Comparison of ENCODE assay signal across 9 cellular contexts in genomic region chr14:68593806-68594536, GRCh38.
A peak's percentile ranks its signal among the peaks of the same experiment; 100 is the strongest.
DNase-seq lines count a peak whose midpoint lies in the region; ATAC-seq and TF ChIP-seq lines count a peak whose summit lies in the region.
"Had no signal": no experiment of that assay in that cellular context is flagged by ENCODE, and none has a peak within 500 bp of the region (broad histone marks: within the 10 kb centered on the region; RNA-seq: fewer than 3 reads in every experiment).

No MANE protein-coding gene starts in this region.

- in situ Hi-C loops in HAP-1 (cut with MboI; ENCODE audit: low sequenced_read_pairs), result no loop called here

- no peaks in the 10 kb centered on the region for H3K9me2 ChIP-seq in OCI-LY7 (ENCODE audit: insufficient read depth, low read length)

- no peaks in the 10 kb centered on the region; the same call in 1 of the 2 replicates for H3K4me1 ChIP-seq in HAP-1
- peaks cover 13% of the 10 kb centered on the region for H3K4me1 ChIP-seq in OCI-LY7 (ENCODE audit: insufficient read depth, low read length, poor library complexity, severe bottlenecking)
- peaks cover 15% of the 10 kb centered on the region for H3K4me1 ChIP-seq in endodermal cell (ENCODE audit: control insufficient read depth, insufficient read depth, low read length)
- peaks cover 44% of the 10 kb centered on the region for H3K4me1 ChIP-seq in smooth muscle cell (ENCODE audit: low read depth)

- no peak overlapping the region for H3K27ac ChIP-seq in OCI-LY7 (ENCODE audit: low read depth, low read length, poor library complexity, severe bottlenecking)
- H3K27ac ChIP-seq in endodermal cell (ENCODE audit: low read depth, low read length), result peak overlapping the region; percentile 10
- peak overlapping the region; percentile 77 for H3K27ac ChIP-seq in smooth muscle cell (ENCODE audit: low read depth)

- BruUV-seq in OCI-LY7 (replicated peaks; lab: Mats Ljungman, UMichigan), result no TSS peak

- no peaks in the 10 kb centered on the region for H4K20me1 ChIP-seq in OCI-LY7 (ENCODE audit: insufficient read depth, low read length)
- H4K20me1 ChIP-seq in smooth muscle cell (ENCODE audit: low read depth), result no peaks in the 10 kb centered on the region

- no peaks in the 10 kb centered on the region for H3K9me3 ChIP-seq in HAP-1
- no peaks in the 10 kb centered on the region for H3K9me3 ChIP-seq in OCI-LY7 (ENCODE audit: low read length)
- no peaks in the 10 kb centered on the region for H3K9me3 ChIP-seq in endodermal cell (ENCODE audit: control insufficient read depth, low read length)
- H3K9me3 ChIP-seq in smooth muscle cell (replicated peaks; ENCODE audit: low read depth), result no peaks in the 10 kb centered on the region

- H3K4me1 Mint-ChIP-seq in endodermal cell, result peaks cover 27% of the 10 kb centered on the region

- no peak overlapping the region for H2AFZ ChIP-seq in OCI-LY7 (ENCODE audit: low read length)
- H2AFZ ChIP-seq in smooth muscle cell (ENCODE audit: low read depth), result no peak overlapping the region

- H3F3A ChIP-seq in smooth muscle cell (ENCODE audit: low read depth), result peaks cover 32% of the 10 kb centered on the region

- peak; percentile 51 to 64 for DNase-seq in HAP-1 (ENCODE audit: low spot score in 2 of 2)
- DNase-seq in OCI-LY7 (ENCODE audit: low spot score), result peak; percentile 51
- peak; percentile 50 for DNase-seq in endodermal cell
- DNase-seq in smooth muscle cell (lab: John Stamatoyannopoulos, UW; ENCODE audit: unreplicated experiment), result no peak
- no peak for DNase-seq in NCI-H2029 treated with DMSO at 0.1 percent for 48 hours (lab: John Stamatoyannopoulos, UW)
- DNase-seq: activated CD8-positive, alpha-beta memory T cell treated with anti-CD3 and anti-CD28 coated beads, Interleukin-2, amount 50 U/mL, for 4 hours; NCI-H69 had no signal

- TF ChIP-seq CTCF in OCI-LY7 (conservative IDR thresholded peaks at IDR 0.05; ENCODE audit: low read length) (no peak), endodermal cell (conservative IDR thresholded peaks at IDR 0.05) (no peak), smooth muscle cell (IDR thresholded peaks at IDR 0.05; ENCODE audit: borderline replicate concordance, insufficient read depth, poor library complexity, severe bottlenecking) (no peak)

- H3K36me3 ChIP-seq in HAP-1 (replicated peaks), result no peaks in the 10 kb centered on the region
- H3K36me3 ChIP-seq in OCI-LY7 (ENCODE audit: insufficient read depth, low read length), result no peaks in the 10 kb centered on the region
- H3K36me3 ChIP-seq in endodermal cell (ENCODE audit: control insufficient read depth, insufficient read depth, low read length), result no peaks in the 10 kb centered on the region
- no peaks in the 10 kb centered on the region for H3K36me3 ChIP-seq in smooth muscle cell (ENCODE audit: low read depth)

- H3K9ac ChIP-seq in endodermal cell (ENCODE audit: extremely low read depth, low read length, poor library complexity, severe bottlenecking) (no peak overlapping the region), smooth muscle cell (ENCODE audit: low read depth) (no peak overlapping the region)

- ATAC-seq in GM19397 (IDR thresholded peaks at IDR 0.05; ENCODE audit: unreplicated experiment), result no peak
- ATAC-seq in HG02884 (IDR thresholded peaks at IDR 0.05; ENCODE audit: unreplicated experiment), result no peak

- H3K27me3 ChIP-seq in HAP-1 (ENCODE audit: low read depth), result no peaks in the 10 kb centered on the region
- no peaks in the 10 kb centered on the region for H3K27me3 ChIP-seq in endodermal cell (ENCODE audit: control insufficient read depth, insufficient read depth, low read length, poor library complexity, severe bottlenecking)
- no peaks in the 10 kb centered on the region for H3K27me3 ChIP-seq in smooth muscle cell (ENCODE audit: low read depth)

- no peaks in the 10 kb centered on the region for H3K27me3 Mint-ChIP-seq in endodermal cell (ENCODE audit: insufficient read depth)

- peak overlapping the region; percentile 78 for H3K27ac Mint-ChIP-seq in endodermal cell

- POLR2A ChIA-PET in OCI-LY7 (lab: Charles Lee), result interaction anchor here (0.6 to 0.9 kb wide), 4 partner anchors 40 to 651 kb away, joined by 3 read pairs; no protein-coding TSS in a partner anchor

- H3K4me3 Mint-ChIP-seq in endodermal cell, result no peak overlapping the region

- H3K4me2 ChIP-seq in OCI-LY7 (ENCODE audit: low read length) (no peak overlapping the region), smooth muscle cell (peak overlapping the region; percentile 30)

- no peak overlapping the region for H3K4me3 ChIP-seq in HAP-1
- no peak overlapping the region for H3K4me3 ChIP-seq in OCI-LY7 (ENCODE audit: low read depth, low read length, poor library complexity, severe bottlenecking)
- H3K4me3 ChIP-seq in endodermal cell (ENCODE audit: low read length), result no peak overlapping the region
- H3K4me3 ChIP-seq in smooth muscle cell, result no peak overlapping the region

- CTCF ChIA-PET in OCI-LY7 (lab: Charles Lee; ENCODE audit: unreplicated experiment), result no interaction called here

- no peaks in the 10 kb centered on the region for H3K9me3 Mint-ChIP-seq in endodermal cell

- H3K36me3 Mint-ChIP-seq in endodermal cell (ENCODE audit: low read depth), result no peaks in the 10 kb centered on the region

- no peaks in the 10 kb centered on the region for H3K79me2 ChIP-seq in OCI-LY7 (ENCODE audit: insufficient read depth, low read depth, low read length)
- H3K79me2 ChIP-seq in smooth muscle cell (ENCODE audit: low read depth), result no peaks in the 10 kb centered on the region

- intact Hi-C loops in OCI-LY7 (cut with micrococcal nuclease; ENCODE audit: unreplicated experiment), result no loop called here

- whole genome bisulfite sequencing in endodermal cell (ENCODE audit: insufficient coverage in 1 of 2, insufficient read length in 1 of 2), 2 experiments, result 54% methylated on average over 6 of the region's 9 CpGs; no CpG with 5 or more reads in 1 of the 2 experiments
- WGBS in smooth muscle cell (ENCODE audit: low lambda C conversion rate), result 13% methylated on average over 9 of the region's 9 CpGs

Comparison
In these comparisons a context has a peak if more than half of its experiments do, and no peak if none do; other contexts are left out.
1. DNase-seq: peak in HAP-1 (2 of 2), OCI-LY7 (single experiment) and endodermal cell (single experiment); none in smooth muscle cell (single experiment) and NCI-H2029 treated with DMSO at 0.1 percent for 48 hours (single experiment).